In the genomic region with DNA sequence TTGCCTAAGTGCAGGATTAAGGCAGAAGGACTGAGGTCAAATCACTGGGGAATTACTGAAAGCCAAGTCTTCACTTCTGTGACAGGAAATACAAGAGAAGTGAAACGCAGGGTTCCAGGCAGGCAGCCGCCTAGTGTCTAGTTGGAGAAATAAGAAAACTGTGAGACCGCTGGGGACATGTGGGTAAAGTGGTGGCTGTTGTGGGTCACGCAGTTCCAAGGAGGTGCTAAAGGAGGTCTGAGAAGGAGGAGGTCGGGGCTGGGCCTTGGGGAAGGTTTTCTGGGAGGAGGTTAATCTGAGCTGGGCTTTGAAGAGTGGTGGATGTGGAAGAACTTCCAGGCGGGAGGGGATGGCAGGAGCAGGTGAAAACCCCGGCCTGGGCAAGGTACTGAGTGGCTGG, we compare ENCODE assay signal across 10 cellular contexts. TPM values are rescaled to one million over a fixed set of nuclear protein-coding genes. Genes with fewer than 3 reads are reported as not detected.
DNase-seq lines count a peak whose midpoint lies in the region; ATAC-seq and TF ChIP-seq lines count a peak whose summit lies in the region.
"Had no signal": no experiment of that assay in that cellular context is flagged by ENCODE, and none has a peak within 500 bp of the region (broad histone marks: within the 10 kb centered on the region; RNA-seq: fewer than 3 reads in every experiment).

No MANE protein-coding gene starts in this region.

- ATAC-seq in HG02798 (IDR thresholded peaks at IDR 0.05; ENCODE audit: poor library complexity, unreplicated experiment): peak; percentile 42
- ATAC-seq in sciatic nerve: peak; percentile 10
- ATAC-seq in activated T-helper 17 cell treated with anti-CD3 and anti-CD28 coated beads, Interleukin-2, amount 50 U/mL, for 72 hours (replicated peaks): no peak

- no peaks in the 10 kb centered on the region for H3K9me3 Mint-ChIP-seq in activated naive CD4-positive, alpha-beta T cell treated with anti-CD3 and anti-CD28 coated beads, Interleukin-2, amount 10 ng/mL, durations not matched to agents 7 days and 5 days
- H3K9me3 Mint-ChIP-seq in activated T-helper 17 cell treated with anti-CD3 and anti-CD28 coated beads, Interleukin-2, amount 50 U/mL, for 72 hours: no peaks in the 10 kb centered on the region
- H3K9me3 Mint-ChIP-seq: nephron had no signal

- no peak overlapping the region for H3K4me3 Mint-ChIP-seq in activated naive CD4-positive, alpha-beta T cell treated with anti-CD3 and anti-CD28 coated beads, Interleukin-2, amount 10 ng/mL, durations not matched to agents 7 days and 5 days
- no peak overlapping the region for H3K4me3 Mint-ChIP-seq in activated T-helper 17 cell treated with anti-CD3 and anti-CD28 coated beads, Interleukin-2, amount 50 U/mL, for 72 hours
- H3K4me3 Mint-ChIP-seq: nephron had no signal

- H3K27me3 Mint-ChIP-seq in activated naive CD4-positive, alpha-beta T cell treated with anti-CD3 and anti-CD28 coated beads, Interleukin-2, amount 10 ng/mL, durations not matched to agents 7 days and 5 days: no peaks in the 10 kb centered on the region
- no peaks in the 10 kb centered on the region for H3K27me3 Mint-ChIP-seq in activated T-helper 17 cell treated with anti-CD3 and anti-CD28 coated beads, Interleukin-2, amount 50 U/mL, for 72 hours

- TF ChIP-seq POLR2A in adrenal gland (IDR thresholded peaks at IDR 0.05): no peak

- WGBS in adrenal gland, 4 donors: 79 to 84% (median 81%) methylated on average over 7 of the region's 7 CpGs

- H3K27me3 ChIP-seq in adrenal gland: no peaks in the 10 kb centered on the region

- peak overlapping the region in 2 of 5 donors; percentile 49 to 74 for H3K27ac ChIP-seq in adrenal gland
- H3K27ac ChIP-seq: WERI-Rb-1 had no signal

- in situ Hi-C loops in astrocyte of the spinal cord (cut with HindIII; ENCODE audit: low sequenced_read_pairs): no loop called here

- peaks cover 20% of the 10 kb centered on the region for H3K4me1 Mint-ChIP-seq in activated naive CD4-positive, alpha-beta T cell treated with anti-CD3 and anti-CD28 coated beads, Interleukin-2, amount 10 ng/mL, durations not matched to agents 7 days and 5 days
- H3K4me1 Mint-ChIP-seq in activated T-helper 17 cell treated with anti-CD3 and anti-CD28 coated beads, Interleukin-2, amount 50 U/mL, for 72 hours: no peaks in the 10 kb centered on the region
- H3K4me1 Mint-ChIP-seq: nephron had no signal

- peaks cover 59% of the 10 kb centered on the region for H3K36me3 Mint-ChIP-seq in activated naive CD4-positive, alpha-beta T cell treated with anti-CD3 and anti-CD28 coated beads, Interleukin-2, amount 10 ng/mL, durations not matched to agents 7 days and 5 days
- H3K36me3 Mint-ChIP-seq in activated T-helper 17 cell treated with anti-CD3 and anti-CD28 coated beads, Interleukin-2, amount 50 U/mL, for 72 hours (ENCODE audit: low read depth): peaks cover 99% of the 10 kb centered on the region

- intact Hi-C loops in sciatic nerve (cut with DNase I) (no loop called here), adrenal gland (cut with DNase I) (no loop called here)

- no peaks in the 10 kb centered on the region for H3K4me1 ChIP-seq in adrenal gland (replicated peaks in 1 of 2)

- peaks cover 0 to 40% of the 10 kb centered on the region in 2 donors for H3K36me3 ChIP-seq in adrenal gland (replicated peaks in 1 of 2)

- H3K9me3 ChIP-seq in adrenal gland (replicated peaks in 1 of 3): no peaks in the 10 kb centered on the region

- H3K27ac Mint-ChIP-seq in activated naive CD4-positive, alpha-beta T cell treated with anti-CD3 and anti-CD28 coated beads, Interleukin-2, amount 10 ng/mL, durations not matched to agents 7 days and 5 days: peak overlapping the region; percentile 9
- no peak overlapping the region for H3K27ac Mint-ChIP-seq in activated T-helper 17 cell treated with anti-CD3 and anti-CD28 coated beads, Interleukin-2, amount 50 U/mL, for 72 hours
- H3K27ac Mint-ChIP-seq: nephron had no signal

- no peak for DNase-seq in activated naive CD4-positive, alpha-beta T cell treated with anti-CD3 and anti-CD28 coated beads, Interleukin-2, amount 10 ng/mL, durations not matched to agents 7 days and 5 days
- DNase-seq in activated naive CD4-positive, alpha-beta T cell treated with anti-CD3 and anti-CD28 coated beads, Interleukin-2, amount 50 U/mL, for 16 hours: no peak
- no peak for DNase-seq in astrocyte of the spinal cord (ENCODE audit: low read depth, low spot score)
- DNase-seq in sciatic nerve (ENCODE audit: low spot score): no peak
- no peak for DNase-seq in SIG-M5 treated with dmso at 0.1 percent for 504 hours (lab: John Stamatoyannopoulos, UW; ENCODE audit: unreplicated experiment)
- no peak for DNase-seq in adrenal gland
- DNase-seq: WERI-Rb-1 had no signal

- H3K4me3 ChIP-seq in astrocyte of the spinal cord (ENCODE audit: low read depth, low read length): no peak overlapping the region
- H3K4me3 ChIP-seq in adrenal gland: no peak overlapping the region

- TF ChIP-seq CTCF in astrocyte of the spinal cord (IDR thresholded peaks at IDR 0.05; ENCODE audit: low read depth, low read length): peak; percentile 3
- peak in 3 of 6 experiments; percentile 28 to 33 (median 30) for TF ChIP-seq CTCF in adrenal gland (IDR thresholded peaks at IDR 0.05)

- CTCF ChIA-PET in activated naive CD4-positive, alpha-beta T cell treated with anti-CD3 and anti-CD28 coated beads, Interleukin-2, amount 10 ng/mL, durations not matched to agents 7 days and 5 days (lab: Charles Lee): interaction anchor here (0.7 kb wide), 1 partner anchor 22 kb away, joined by 3 read pairs; no protein-coding TSS in a partner anchor

RNA-seq across cellular contexts. Expression of gene MCM5, which starts 11.2 kb away (rescaled TPM):
- 23.0 TPM for total RNA-seq in sciatic nerve
- total RNA-seq in activated T-helper 17 cell treated with anti-CD3 and anti-CD28 coated beads, Interleukin-2, amount 50 U/mL, for 72 hours: 100 to 1,000 TPM; 124 to 273 TPM
- 10 to 100 TPM in 7 of 8 donors, 1 to 10 TPM in 1; 9.0 to 20.1 (median 16.4) TPM for total RNA-seq in adrenal gland
- 1 to 10 TPM; 3.9 to 9.6 (median 7.0) TPM for polyA plus RNA-seq in adrenal gland

RNA-seq across cellular contexts. Expression of gene HMOX1, which starts 30.2 kb away (rescaled TPM):
- total RNA-seq in sciatic nerve (78.5 TPM), adrenal gland (100 to 1,000 TPM in 2 of 8 donors, 10 to 100 TPM in 6; 30.8 to 578 (median 57.4) TPM)
- 1 to 10 TPM; 3.5 to 7.3 TPM for total RNA-seq in activated T-helper 17 cell treated with anti-CD3 and anti-CD28 coated beads, Interleukin-2, amount 50 U/mL, for 72 hours
- 10 to 100 TPM; 15.4 to 27.6 (median 27.3) TPM for polyA plus RNA-seq in adrenal gland
